16 cellular contexts compared by ENCODE assay signal in the genomic region with DNA sequence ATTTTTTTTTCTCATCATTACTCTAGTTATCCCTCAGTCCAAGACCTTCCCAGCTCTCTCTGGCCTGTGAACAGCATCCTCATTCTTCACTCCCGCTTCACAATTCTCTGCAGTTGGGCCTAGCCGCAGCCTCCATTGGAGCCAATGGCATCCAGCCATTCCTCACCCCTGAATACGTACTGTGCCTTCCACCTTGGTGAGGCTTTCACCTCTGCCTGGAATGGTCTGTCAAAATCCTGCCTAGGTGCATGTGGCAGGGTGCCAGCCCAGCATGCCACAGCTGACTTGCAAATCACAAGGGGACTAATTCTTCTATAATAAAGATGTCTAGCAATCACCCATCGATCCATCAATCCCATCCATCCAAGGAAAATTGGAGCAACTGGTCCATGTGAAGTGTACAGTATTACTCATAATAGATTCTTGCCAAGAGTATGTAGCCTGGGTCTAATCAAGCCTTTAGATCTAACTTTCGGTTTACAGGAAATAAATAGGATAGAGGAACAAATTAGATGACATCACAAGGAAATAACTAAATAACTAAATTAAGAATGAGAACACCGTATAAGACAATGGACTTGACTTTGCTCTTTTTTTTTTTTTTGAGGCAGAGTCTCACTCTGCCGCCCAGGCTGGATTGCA. TPM values are rescaled to one million over a fixed set of nuclear protein-coding genes. Genes with fewer than 3 reads are reported as not detected.
DNase-seq lines count a peak whose midpoint lies in the region; ATAC-seq and TF ChIP-seq lines count a peak whose summit lies in the region.
"Had no signal": no experiment of that assay in that cellular context is flagged by ENCODE, and none has a peak within 500 bp of the region (broad histone marks: within the 10 kb centered on the region; RNA-seq: fewer than 3 reads in every experiment).

No MANE protein-coding gene starts in this region.

- TF ChIP-seq CTCF in MCF 10A (IDR thresholded peaks at IDR 0.05; ENCODE audit: unreplicated experiment) = no peak
- TF ChIP-seq CTCF in WTC11 (IDR thresholded peaks at IDR 0.05) = no peak
- TF ChIP-seq CTCF in fibroblast of the aortic adventitia (IDR thresholded peaks at IDR 0.05; ENCODE audit: insufficient read depth, low read length) = no peak
- no peak for TF ChIP-seq CTCF in activated CD8-positive, alpha-beta T cell treated with anti-CD3 and anti-CD28 coated beads for 36 hours (IDR thresholded peaks at IDR 0.05)

- POLR2A ChIA-PET in MCF 10A (lab: Yijun Ruan, JAX) (interaction anchor here (1.4 kb wide), 1 partner anchor 10 kb away, joined by 4 read pairs; no protein-coding TSS in a partner anchor), WTC11 (lab: Charles Lee) (no interaction called here)
- POLR2A ChIA-PET in activated CD8-positive, alpha-beta T cell treated with anti-CD3 and anti-CD28 coated beads for 36 hours (lab: Charles Lee) = no interaction called here

- CTCF ChIA-PET in MCF 10A (lab: Yijun Ruan, JAX) = interaction anchor here (1.1 kb wide), 1 partner anchor 50 kb away, joined by 3 read pairs; no protein-coding TSS in a partner anchor
- CTCF ChIA-PET in WTC11 (lab: Charles Lee) = no interaction called here
- CTCF ChIA-PET in activated CD8-positive, alpha-beta T cell treated with anti-CD3 and anti-CD28 coated beads for 36 hours (lab: Charles Lee) = interaction anchor here (1.4 kb wide), 1 partner anchor 49 kb away, joined by 3 read pairs; no protein-coding TSS in a partner anchor

- in situ Hi-C loops in T47D (cut with HindIII; ENCODE audit: low pct_unique_long_range_greater_than_20kb, low sequenced_read_pairs) = no loop called here

- no TSS peak for BruUV-seq in MCF 10A (replicated peaks; lab: Mats Ljungman, UMichigan)

- intact Hi-C loops in MCF 10A (cut with micrococcal nuclease) = no loop called here
- intact Hi-C loops in activated CD8-positive, alpha-beta T cell treated with anti-CD3 and anti-CD28 coated beads for 36 hours (cut with micrococcal nuclease) = no loop called here

- H3K27ac Mint-ChIP-seq in MCF 10A (ENCODE audit: low read depth, unreplicated experiment) (no peak overlapping the region), WTC11 (0 out of 2 replicates have a peak overlapping the region, but pooled peaks have one; percentile 4)
- peak overlapping the region; percentile 92 for H3K27ac Mint-ChIP-seq in stimulated activated naive B cell treated with anti-CD40 and anti-IgM and Interleukin-4, amounts not matched to agents 10 μg/mL and 1 μg/mL and 100 μg/mL, for 72 hours
- no peak overlapping the region for H3K27ac Mint-ChIP-seq in activated CD8-positive, alpha-beta T cell treated with anti-CD3 and anti-CD28 coated beads for 36 hours
- H3K27ac Mint-ChIP-seq: mesothelial cell of epicardium; T-helper 2 cell treated with Interferon-gamma antibody and Interleukin-4, amounts not matched to agents 5 μg/mL and 100 μg/mL, for 36 hours had no signal

- no peak overlapping the region for H3K4me3 ChIP-seq in fibroblast of the aortic adventitia (ENCODE audit: low read depth, low read length)
- H3K4me3 ChIP-seq: MG63, upper lobe of right lung had no signal

- H3K4me3 Mint-ChIP-seq in MCF 10A (ENCODE audit: unreplicated experiment) (no peak overlapping the region), WTC11 (no peak overlapping the region)
- H3K4me3 Mint-ChIP-seq in stimulated activated naive B cell treated with anti-CD40 and anti-IgM and Interleukin-4, amounts not matched to agents 10 μg/mL and 1 μg/mL and 100 μg/mL, for 72 hours = peak overlapping the region; percentile 61 to 69
- no peak overlapping the region for H3K4me3 Mint-ChIP-seq in activated CD8-positive, alpha-beta T cell treated with anti-CD3 and anti-CD28 coated beads for 36 hours
- H3K4me3 Mint-ChIP-seq: mesothelial cell of epicardium; T-helper 2 cell treated with Interferon-gamma antibody and Interleukin-4, amounts not matched to agents 5 μg/mL and 100 μg/mL, for 36 hours had no signal

- H3K9me3 Mint-ChIP-seq in MCF 10A (ENCODE audit: unreplicated experiment) = no peaks in the 10 kb centered on the region
- no peaks in the 10 kb centered on the region for H3K9me3 Mint-ChIP-seq in WTC11
- peaks cover 0 to 1% of the 10 kb centered on the region in 2 donors for H3K9me3 Mint-ChIP-seq in stimulated activated naive B cell treated with anti-CD40 and anti-IgM and Interleukin-4, amounts not matched to agents 10 μg/mL and 1 μg/mL and 100 μg/mL, for 72 hours
- no peaks in the 10 kb centered on the region for H3K9me3 Mint-ChIP-seq in activated CD8-positive, alpha-beta T cell treated with anti-CD3 and anti-CD28 coated beads for 36 hours
- H3K9me3 Mint-ChIP-seq: mesothelial cell of epicardium; T-helper 2 cell treated with Interferon-gamma antibody and Interleukin-4, amounts not matched to agents 5 μg/mL and 100 μg/mL, for 36 hours had no signal

- DNase-seq in T47D (ENCODE audit: low read depth in 1 of 2, low spot score in 1 of 2) (peak; percentile 38 to 56), MCF 10A (ENCODE audit: unreplicated experiment) (no peak), WTC11 (ENCODE audit: low spot score) (no peak), fibroblast of the aortic adventitia (ENCODE audit: low read depth) (peak; percentile 42), hippocampal formation (lab: John Stamatoyannopoulos, UW) (no peak)
- DNase-seq in stimulated activated naive B cell treated with anti-CD40 and anti-IgM and Interleukin-4, amounts not matched to agents 10 μg/mL and 1 μg/mL and 100 μg/mL, for 72 hours = peak; percentile 52
- no peak for DNase-seq in activated CD8-positive, alpha-beta T cell treated with anti-CD3 and anti-CD28 coated beads for 36 hours
- DNase-seq in stimulated activated naive CD4-positive, alpha-beta T cell treated with Interleukin-2 at 50 U/mL for 16 hours (lab: John Stamatoyannopoulos, UW) = no peak
- DNase-seq: activated CD4-positive, alpha-beta T cell treated with anti-CD3 and anti-CD28 coated beads, Interleukin-2, amount 50 U/mL, for 48 hours; activated gamma-delta T cell; MG63; upper lobe of right lung had no signal

- H3K27me3 Mint-ChIP-seq in MCF 10A (ENCODE audit: insufficient read depth, unreplicated experiment) (peaks cover 12% of the 10 kb centered on the region), WTC11 (ENCODE audit: low read depth) (peaks cover 2% of the 10 kb centered on the region; the same call in 1 of the 2 replicates)
- peaks cover 0 to 3% of the 10 kb centered on the region in 2 donors for H3K27me3 Mint-ChIP-seq in stimulated activated naive B cell treated with anti-CD40 and anti-IgM and Interleukin-4, amounts not matched to agents 10 μg/mL and 1 μg/mL and 100 μg/mL, for 72 hours
- H3K27me3 Mint-ChIP-seq in activated CD8-positive, alpha-beta T cell treated with anti-CD3 and anti-CD28 coated beads for 36 hours = peaks cover 9% of the 10 kb centered on the region

- peaks cover 5% of the 10 kb centered on the region for H3K4me1 Mint-ChIP-seq in MCF 10A (ENCODE audit: insufficient read depth, unreplicated experiment)
- no peaks in the 10 kb centered on the region for H3K4me1 Mint-ChIP-seq in WTC11
- H3K4me1 Mint-ChIP-seq in stimulated activated naive B cell treated with anti-CD40 and anti-IgM and Interleukin-4, amounts not matched to agents 10 μg/mL and 1 μg/mL and 100 μg/mL, for 72 hours = peaks cover 41 to 70% of the 10 kb centered on the region in 2 donors
- no peaks in the 10 kb centered on the region for H3K4me1 Mint-ChIP-seq in activated CD8-positive, alpha-beta T cell treated with anti-CD3 and anti-CD28 coated beads for 36 hours (ENCODE audit: low read depth)

- no peak for ATAC-seq in WTC11
- ATAC-seq in stimulated activated naive B cell treated with anti-CD40 and anti-IgM and Interleukin-4, amounts not matched to agents 10 μg/mL and 1 μg/mL and 100 μg/mL, for 72 hours (replicated peaks) = peak; percentile 20 to 28
- no peak for ATAC-seq in activated CD8-positive, alpha-beta T cell treated with anti-CD3 and anti-CD28 coated beads for 36 hours

- no peaks in the 10 kb centered on the region for H3K36me3 Mint-ChIP-seq in MCF 10A (ENCODE audit: insufficient read depth, unreplicated experiment)
- no peaks in the 10 kb centered on the region for H3K36me3 Mint-ChIP-seq in WTC11
- peaks cover 38 to 58% of the 10 kb centered on the region in 2 donors for H3K36me3 Mint-ChIP-seq in stimulated activated naive B cell treated with anti-CD40 and anti-IgM and Interleukin-4, amounts not matched to agents 10 μg/mL and 1 μg/mL and 100 μg/mL, for 72 hours
- no peaks in the 10 kb centered on the region for H3K36me3 Mint-ChIP-seq in activated CD8-positive, alpha-beta T cell treated with anti-CD3 and anti-CD28 coated beads for 36 hours (ENCODE audit: low read depth)
- H3K36me3 Mint-ChIP-seq: mesothelial cell of epicardium had no signal

TF ChIP-seq in WTC11, 78 proteins besides CTCF, POLR2A, EP300 and RAD21 (continues in another document):
- TF ChIP-seq FOXP1 (CRISPR knock-in tag; IDR thresholded peaks at IDR 0.05; ENCODE audit: borderline replicate concordance) = no peak
- TF ChIP-seq RORB (CRISPR knock-in tag; IDR thresholded peaks at IDR 0.05) = no peak
- TF ChIP-seq, protein P1, sequence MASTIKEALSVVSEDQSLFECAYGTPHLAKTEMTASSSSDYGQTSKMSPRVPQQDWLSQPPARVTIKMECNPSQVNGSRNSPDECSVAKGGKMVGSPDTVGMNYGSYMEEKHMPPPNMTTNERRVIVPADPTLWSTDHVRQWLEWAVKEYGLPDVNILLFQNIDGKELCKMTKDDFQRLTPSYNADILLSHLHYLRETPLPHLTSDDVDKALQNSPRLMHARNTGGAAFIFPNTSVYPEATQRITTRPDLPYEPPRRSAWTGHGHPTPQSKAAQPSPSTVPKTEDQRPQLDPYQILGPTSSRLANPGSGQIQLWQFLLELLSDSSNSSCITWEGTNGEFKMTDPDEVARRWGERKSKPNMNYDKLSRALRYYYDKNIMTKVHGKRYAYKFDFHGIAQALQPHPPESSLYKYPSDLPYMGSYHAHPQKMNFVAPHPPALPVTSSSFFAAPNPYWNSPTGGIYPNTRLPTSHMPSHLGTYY (CRISPR knock-in tag; IDR thresholded peaks at IDR 0.05) = no peak
- TF ChIP-seq NR3C1 (CRISPR knock-in tag; conservative IDR thresholded peaks at IDR 0.05; ENCODE audit: low read depth) = no peak

RNA-seq across cellular contexts. Expression of a gene that starts 5.1 kb away (rescaled TPM):
- total RNA-seq in MCF 10A (2022) (not detected in 2 replicates), WTC11 (2021) (0.66 to 1.2 TPM (median 1.1 TPM) in 3 replicates), fibroblast of the aortic adventitia (ENCODE audit: low replicate concordance) (0.18 and 0.33 TPM in 2 replicates)
- under 1 TPM in 1 of 2 experiments, not detected in 1; 0.09 TPM for total RNA-seq in activated CD8-positive, alpha-beta T cell treated with anti-CD3 and anti-CD28 coated beads for 36 hours

RNA-seq across cellular contexts. Expression of a gene that starts 8.6 kb away (rescaled TPM):
- total RNA-seq in MCF 10A (2022) = not detected in 2 replicates
- total RNA-seq in WTC11 (2021) = 0.35 to 0.60 TPM (median 0.44 TPM) in 3 replicates
- not detected in 2 replicates for total RNA-seq in fibroblast of the aortic adventitia (ENCODE audit: low replicate concordance)
- 1 to 10 TPM; 7.1 to 7.4 TPM for total RNA-seq in activated CD8-positive, alpha-beta T cell treated with anti-CD3 and anti-CD28 coated beads for 36 hours
- total RNA-seq: H1, mesothelial cell of epicardium had no signal

RNA-seq across cellular contexts. Expression of a gene that starts 37.3 kb away (rescaled TPM):
- not detected in 2 replicates for total RNA-seq in MCF 10A (2022)
- not detected in 3 replicates for total RNA-seq in WTC11 (2021)
- not detected in 2 replicates for total RNA-seq in fibroblast of the aortic adventitia (ENCODE audit: low replicate concordance)
- 1 to 10 TPM; 2.1 to 2.9 TPM for total RNA-seq in activated CD8-positive, alpha-beta T cell treated with anti-CD3 and anti-CD28 coated beads for 36 hours
- total RNA-seq: H1, mesothelial cell of epicardium, omental fat pad had no signal

Comparison
In these comparisons a context has a peak if more than half of its experiments do, and no peak if none do; other contexts are left out.
1. DNase-seq: peak in T47D (2 of 2), fibroblast of the aortic adventitia (single experiment) and stimulated activated naive B cell treated with anti-CD40 and anti-IgM and Interleukin-4, amounts not matched to agents 10 μg/mL and 1 μg/mL and 100 μg/mL, for 72 hours (single experiment); none in MCF 10A (single experiment), WTC11 (single experiment), activated CD8-positive, alpha-beta T cell treated with anti-CD3 and anti-CD28 coated beads for 36 hours (single experiment), stimulated activated naive CD4-positive, alpha-beta T cell treated with Interleukin-2 at 50 U/mL for 16 hours (single experiment) and hippocampal formation (0 of 2).
2. H3K27ac Mint-ChIP-seq: peak in WTC11 (single experiment) and stimulated activated naive B cell treated with anti-CD40 and anti-IgM and Interleukin-4, amounts not matched to agents 10 μg/mL and 1 μg/mL and 100 μg/mL, for 72 hours (single experiment); none in MCF 10A (single experiment) and activated CD8-positive, alpha-beta T cell treated with anti-CD3 and anti-CD28 coated beads for 36 hours (single experiment).
3. H3K4me3 Mint-ChIP-seq: peak in stimulated activated naive B cell treated with anti-CD40 and anti-IgM and Interleukin-4, amounts not matched to agents 10 μg/mL and 1 μg/mL and 100 μg/mL, for 72 hours (2 of 2); none in MCF 10A (single experiment), WTC11 (single experiment) and activated CD8-positive, alpha-beta T cell treated with anti-CD3 and anti-CD28 coated beads for 36 hours (single experiment).
4. ATAC-seq: peak in stimulated activated naive B cell treated with anti-CD40 and anti-IgM and Interleukin-4, amounts not matched to agents 10 μg/mL and 1 μg/mL and 100 μg/mL, for 72 hours (2 of 2); none in WTC11 (single experiment) and activated CD8-positive, alpha-beta T cell treated with anti-CD3 and anti-CD28 coated beads for 36 hours (single experiment).